In genomic region chr15:35491999-35492398, GRCh38 we compare ENCODE assay signal across 18 cellular contexts. TPM values are rescaled to one million over a fixed set of nuclear protein-coding genes. Genes with fewer than 3 reads are reported as not detected.
DNase-seq lines count a peak whose midpoint lies in the region; ATAC-seq, FAIRE-seq and TF ChIP-seq lines count a peak whose summit lies in the region.
"Had no signal": no experiment of that assay in that cellular context is flagged by ENCODE, and none has a peak within 500 bp of the region (broad histone marks: within the 10 kb centered on the region; RNA-seq: fewer than 3 reads in every experiment).

No MANE protein-coding gene starts in this region.

- 11% methylated on average over 3 of the region's 3 CpGs for WGBS in A549 (ENCODE audit: missing lambda C conversion rate)

- peaks cover 8% of the 10 kb centered on the region; the same call in 1 of the 3 replicates for H3K4me1 ChIP-seq in A549

- POLR2A ChIA-PET in A549 (lab: Yijun Ruan, JAX), result no interaction called here

- no peak for ATAC-seq in A549
- ATAC-seq in left colon, result peak; percentile 89
- no peak for ATAC-seq in GM19395 (IDR thresholded peaks at IDR 0.05; ENCODE audit: unreplicated experiment)
- ATAC-seq in HG02759 (IDR thresholded peaks at IDR 0.05; ENCODE audit: unreplicated experiment), result no peak

- TF ChIP-seq CTCF in A549 (IDR thresholded peaks at IDR 0.05), result no peak

- H3K9me3 ChIP-seq in A549, result 0 out of 3 replicates have a peak, but pooled peaks cover 7% of the 10 kb centered on the region
- H3K9me3 ChIP-seq: SJCRH30 had no signal

- 0 out of 6 replicates have a peak overlapping the region, but pooled peaks of 1 of the 2 experiments have one; percentile 19 for H3K27ac ChIP-seq in A549
- H3K27ac ChIP-seq: 22Rv1; BLaER1 treated with 17β-estradiol and CSF1 and Interleukin-3, amounts not matched to agents 10 nM and 100 nM; RWPE1; SJCRH30 had no signal

- TF ChIP-seq EP300 in A549 (IDR thresholded peaks at IDR 0.05), result no peak

- intact Hi-C loops in left colon (cut with DNase I, micrococcal nuclease), result no loop called here

- TF ChIP-seq POLR2A in A549 (IDR thresholded peaks at IDR 0.05; ENCODE audit: low read length), result no peak

- CTCF ChIA-PET in A549 (lab: Yijun Ruan, JAX), result no interaction called here

- no peak for TF ChIP-seq RAD21 in A549 (conservative IDR thresholded peaks at IDR 0.05 in 1 of 2, IDR thresholded peaks at IDR 0.05 in 1 of 2)

- FAIRE-seq in A549 (lab: Jason Lieb, UNC), result no peak
- FAIRE-seq: H54, HTR-8/SVneo had no signal

- peak overlapping the region; percentile 64 for H3K4me2 ChIP-seq in A549
- H3K4me2 ChIP-seq: BLaER1 treated with 17β-estradiol and CSF1 and Interleukin-3, amounts not matched to agents 10 nM and 100 nM had no signal

- H3K4me3 ChIP-seq in A549, result no peak overlapping the region
- H3K4me3 ChIP-seq: BLaER1 treated with 17β-estradiol and CSF1 and Interleukin-3, amounts not matched to agents 10 nM and 100 nM; SJCRH30 had no signal

- no peak for DNase-seq in A549 (ENCODE audit: low read depth in 1 of 2, low spot score in 1 of 2)
- peak; percentile 46 for DNase-seq in LoVo (ENCODE audit: low spot score)
- DNase-seq in cerebellar cortex (ENCODE audit: low spot score), result peak; percentile 59
- peak in 1 of 2 donors; percentile 22 for DNase-seq in left colon
- DNase-seq in cortex of kidney (lab: John Stamatoyannopoulos, UW), result no peak
- no peak for DNase-seq in 8988T
- DNase-seq: DMS53, NCI-H1436, NCI-H2029 treated with DMSO at 0.1 percent for 48 hours, NCI-H510A, SJCRH30 had no signal

TF ChIP-seq in A549, 52 proteins besides CTCF, POLR2A, EP300 and RAD21:
- no peak for TF ChIP-seq ELK1 (IDR thresholded peaks at IDR 0.05; ENCODE audit: low read depth, low read length)
- no peak for TF ChIP-seq HEYL (CRISPR knock-in tag; IDR thresholded peaks at IDR 0.05)
- TF ChIP-seq SREBF2 (IDR thresholded peaks at IDR 0.05), result no peak
- no peak for TF ChIP-seq FOSB (CRISPR knock-in tag; IDR thresholded peaks at IDR 0.05)
- no peak for TF ChIP-seq GATA3 (IDR thresholded peaks at IDR 0.05; ENCODE audit: borderline replicate concordance)
- no peak for TF ChIP-seq NFE2L2 (conservative IDR thresholded peaks at IDR 0.05; ENCODE audit: low read length)
- no peak for TF ChIP-seq TFCP2L1 (CRISPR knock-in tag; IDR thresholded peaks at IDR 0.05)
- TF ChIP-seq NPAS2 (CRISPR knock-in tag; IDR thresholded peaks at IDR 0.05; ENCODE audit: borderline replicate concordance), result no peak
- no peak for TF ChIP-seq HOXB5 (CRISPR knock-in tag; IDR thresholded peaks at IDR 0.05)
- TF ChIP-seq MYC (IDR thresholded peaks at IDR 0.05; ENCODE audit: borderline replicate concordance, low read length), result no peak
- TF ChIP-seq ZFP36 (IDR thresholded peaks at IDR 0.05; ENCODE audit: borderline replicate concordance, partially characterized antibody), result no peak
- no peak for TF ChIP-seq ZC3H11A (IDR thresholded peaks at IDR 0.05)
- no peak for TF ChIP-seq TP53 (CRISPR knock-in tag; IDR thresholded peaks at IDR 0.05)
- no peak for TF ChIP-seq HOXB13 (CRISPR knock-in tag; IDR thresholded peaks at IDR 0.05; ENCODE audit: low read depth)
- TF ChIP-seq CHD4 (IDR thresholded peaks at IDR 0.05; ENCODE audit: borderline replicate concordance), result no peak
- no peak for TF ChIP-seq EHF (CRISPR knock-in tag; IDR thresholded peaks at IDR 0.05)
- TF ChIP-seq JUN (IDR thresholded peaks at IDR 0.05), result no peak
- TF ChIP-seq USF2 (IDR thresholded peaks at IDR 0.05), result no peak
- TF ChIP-seq PBX3 (IDR thresholded peaks at IDR 0.05), result no peak

RNA-seq across cellular contexts. Expression of gene DPH6, which starts 54.0 kb away (rescaled TPM):
- polyA plus RNA-seq in A549 (2011; rRNA removed) (23.2 and 33.6 TPM in 2 replicates), A549 (2017; fragmentation: RNase III; extraction: RNeasy Plus Mini Kit Qiagen cat#74134 plus additional on column Dnase treatment) (11.0 to 14.3 TPM (median 13.9 TPM) in 3 replicates)
- polyA plus RNA-seq in A549 (2012; cell fraction: cytosol; rRNA removed), result 18.9 and 24.9 TPM in 2 replicates
- 4.1 and 7.6 TPM in 2 replicates for polyA plus RNA-seq in A549 (2012; cell fraction: nucleus; rRNA removed)
- polyA minus RNA-seq in A549 (2011; rRNA and poly(A)+ RNA removed), result 23.6 and 25.0 TPM in 2 replicates
- 10 to 100 TPM; 16.2 to 19.4 TPM for total RNA-seq in left colon

Comparison
In these comparisons a context has a peak if more than half of its experiments do, and no peak if none do; other contexts are left out.
1. DNase-seq: peak in LoVo (single experiment) and cerebellar cortex (single experiment); none in A549 (0 of 2), cortex of kidney (single experiment) and 8988T (single experiment).